20 cellular contexts compared by ENCODE assay signal in the genomic region with DNA sequence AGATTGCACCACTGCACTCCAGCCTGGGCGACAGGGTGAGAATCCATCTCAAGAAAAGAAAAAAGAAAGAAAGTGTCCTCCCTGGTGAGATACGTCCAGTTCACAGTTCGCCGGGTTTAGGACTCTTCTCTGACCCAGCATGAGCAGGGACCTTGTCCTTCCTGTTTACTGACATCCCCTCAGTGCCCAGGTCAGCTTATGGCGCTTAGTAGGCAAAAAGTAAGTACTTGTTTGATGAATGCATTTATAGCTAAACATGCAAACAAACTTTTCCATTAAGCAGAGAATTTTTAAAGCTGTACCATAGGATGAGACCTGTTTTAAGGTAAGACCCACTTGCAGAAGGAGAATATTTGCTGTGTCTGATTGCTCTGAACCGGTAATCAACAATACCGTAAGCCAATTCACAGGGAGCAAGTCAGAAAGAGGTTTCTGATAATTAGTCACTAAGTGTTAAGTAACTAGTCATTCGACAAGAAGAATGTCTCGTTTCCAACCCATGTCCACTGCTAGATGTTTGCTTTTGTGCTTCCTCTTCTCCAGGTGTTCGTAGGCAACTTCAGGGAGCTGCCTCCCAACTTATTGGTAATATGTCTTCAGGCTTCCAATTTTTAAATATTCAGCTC. TPM values are rescaled to one million over a fixed set of nuclear protein-coding genes. Genes with fewer than 3 reads are reported as not detected.
DNase-seq lines count a peak whose midpoint lies in the region; ATAC-seq and FAIRE-seq lines count a peak whose summit lies in the region.
"Had no signal": no experiment of that assay in that cellular context is flagged by ENCODE, and none has a peak within 500 bp of the region (broad histone marks: within the 10 kb centered on the region; RNA-seq: fewer than 3 reads in every experiment).

No MANE protein-coding gene starts in this region.

- H3K9me3 ChIP-seq in T-helper 17 cell (ENCODE audit: control insufficient read depth, low read length, poor library complexity, severe bottlenecking) = no peaks in the 10 kb centered on the region
- no peaks in the 10 kb centered on the region for H3K9me3 ChIP-seq in mesenchymal stem cell (ENCODE audit: control insufficient read depth, low read length)
- H3K9me3 ChIP-seq in CD4-positive, alpha-beta memory T cell (ENCODE audit: control insufficient read depth in 1 of 2, low read length in 2 of 2) = no peaks in the 10 kb centered on the region
- no peaks in the 10 kb centered on the region for H3K9me3 ChIP-seq in small intestine (ENCODE audit: control insufficient read depth, low read depth)
- H3K9me3 ChIP-seq: A549; BLaER1 treated with 17β-estradiol and CSF1 and Interleukin-3, amounts not matched to agents 10 nM and 100 nM had no signal

- H3K4me1 ChIP-seq in mesenchymal stem cell (ENCODE audit: control insufficient read depth, insufficient read depth, low read depth, low read length) = peaks cover 9% of the 10 kb centered on the region
- H3K4me1 ChIP-seq in CD4-positive, alpha-beta memory T cell (ENCODE audit: insufficient read depth, low read length) = peaks cover 6% of the 10 kb centered on the region
- H3K4me1 ChIP-seq in small intestine (ENCODE audit: control insufficient read depth in 2 of 2, insufficient read depth in 1 of 2, low read depth in 1 of 2, low read length in 1 of 2) = no peaks in the 10 kb centered on the region

- H4K91ac ChIP-seq in mesenchymal stem cell (ENCODE audit: low read length) = peak overlapping the region; percentile 39

- H2AFZ ChIP-seq in mesenchymal stem cell (ENCODE audit: low read depth, low read length) = no peak overlapping the region

- H3K4me3 ChIP-seq in mesenchymal stem cell (ENCODE audit: insufficient read depth in 1 of 2, low read depth in 1 of 2, low read length in 2 of 2) (no peak overlapping the region), small intestine (ENCODE audit: low read depth in 1 of 2, low read length in 2 of 2) (no peak overlapping the region)
- no peak overlapping the region for H3K4me3 ChIP-seq in CD4-positive, alpha-beta memory T cell (ENCODE audit: low read length in 2 of 2)
- H3K4me3 ChIP-seq: A549; BLaER1 treated with 17β-estradiol and CSF1 and Interleukin-3, amounts not matched to agents 10 nM and 100 nM had no signal

- no peak overlapping the region for H2BK5ac ChIP-seq in mesenchymal stem cell (ENCODE audit: low read depth, low read length, poor library complexity, severe bottlenecking)

- no peak overlapping the region for H3K4me3 Mint-ChIP-seq in T-helper 17 cell
- no peak overlapping the region for H3K4me3 Mint-ChIP-seq in CD4-positive, alpha-beta memory T cell

- no peak overlapping the region for H4K8ac ChIP-seq in mesenchymal stem cell (ENCODE audit: low read length)

- intact Hi-C loops in CD4-positive, alpha-beta memory T cell (cut with micrococcal nuclease) = no loop called here

- peaks cover 61% of the 10 kb centered on the region for H3K27me3 Mint-ChIP-seq in T-helper 17 cell
- peaks cover 29 to 49% of the 10 kb centered on the region in 2 donors for H3K27me3 Mint-ChIP-seq in CD4-positive, alpha-beta memory T cell

- H3K27ac Mint-ChIP-seq in T-helper 17 cell = peak overlapping the region; percentile 43
- no peak overlapping the region for H3K27ac Mint-ChIP-seq in CD4-positive, alpha-beta memory T cell

- CTCF ChIA-PET in CD4-positive, alpha-beta memory T cell (lab: Charles Lee; ENCODE audit: partially characterized antibody) = interaction anchor here (1.0 to 1.7 kb wide), 4 partner anchors 11 to 200 kb away, joined by 3 to 5 read pairs (median 4); no protein-coding TSS in a partner anchor

- POLR2A ChIA-PET in CD4-positive, alpha-beta memory T cell (lab: Charles Lee; ENCODE audit: partially characterized antibody) = no interaction called here

- no peak overlapping the region for H2BK15ac ChIP-seq in mesenchymal stem cell (ENCODE audit: low read depth, poor library complexity, severe bottlenecking)

- DNase-seq in T-helper 17 cell (no peak), mesenchymal stem cell (no peak), small intestine (no peak)
- DNase-seq in CD4-positive, alpha-beta memory T cell = no peak
- DNase-seq in activated T-cell treated with anti-CD3 and anti-CD28 coated beads, Interleukin-2, amount 50 U/mL, for 1 hour = no peak
- DNase-seq: DMS 273 treated with DMSO at 0.1 percent for 48 hours; NCI-H1417 treated with DMSO at 0.1 percent for 48 hours; NCI-H2029; NCI-H2171; NCI-H446; NK-92 treated with Interleukin-12 subunit alpha and Interleukin-12 subunit beta, amount 100 ng/mL, for 24 hours; RPMI8226; SIG-M5 had no signal

- no peak for FAIRE-seq in small intestine (lab: Jason Lieb, UNC)
- FAIRE-seq: A549, H54 had no signal

- H3K27me3 ChIP-seq in mesenchymal stem cell (ENCODE audit: control insufficient read depth in 1 of 2, insufficient read depth in 1 of 2, low read length in 2 of 2) (no peaks in the 10 kb centered on the region), small intestine (ENCODE audit: control insufficient read depth in 2 of 2, insufficient read depth in 2 of 2, low read length in 2 of 2) (no peaks in the 10 kb centered on the region)
- no peaks in the 10 kb centered on the region for H3K27me3 ChIP-seq in CD4-positive, alpha-beta memory T cell (ENCODE audit: insufficient read depth, low read length)
- H3K27me3 ChIP-seq: BLaER1 treated with 17β-estradiol and CSF1 and Interleukin-3, amounts not matched to agents 10 nM and 100 nM had no signal

- peaks cover 2% of the 10 kb centered on the region for H3K4me1 Mint-ChIP-seq in T-helper 17 cell
- peaks cover 0 to 2% (median under 1%) of the 10 kb centered on the region in 4 donors for H3K4me1 Mint-ChIP-seq in CD4-positive, alpha-beta memory T cell

- H3K14ac ChIP-seq in mesenchymal stem cell (ENCODE audit: low read length in 2 of 2) = no peak overlapping the region

- H3K4ac ChIP-seq in mesenchymal stem cell (ENCODE audit: low read depth in 1 of 2, low read length in 2 of 2) = no peak overlapping the region

- H3K79me1 ChIP-seq in mesenchymal stem cell (replicated peaks; ENCODE audit: low read length, poor library complexity, severe bottlenecking) = no peaks in the 10 kb centered on the region

- H3K9me3 Mint-ChIP-seq in CD4-positive, alpha-beta memory T cell = peaks cover 0 to 2% (median 0%) of the 10 kb centered on the region in 8 donors

- H3K23ac ChIP-seq in mesenchymal stem cell (ENCODE audit: low read length in 2 of 2) = no peak overlapping the region

- ATAC-seq in GM18873 (IDR thresholded peaks at IDR 0.05; ENCODE audit: low FRiP score, unreplicated experiment) (peak; percentile 56), GM21381 (IDR thresholded peaks at IDR 0.05; ENCODE audit: unreplicated experiment) (peak; percentile 38), T-helper 17 cell (no peak), HG03159 (IDR thresholded peaks at IDR 0.05; ENCODE audit: unreplicated experiment) (no peak)
- ATAC-seq: A549 had no signal

- peaks cover 2% of the 10 kb centered on the region for H3K36me3 Mint-ChIP-seq in T-helper 17 cell (ENCODE audit: low read depth)
- H3K36me3 Mint-ChIP-seq in CD4-positive, alpha-beta memory T cell = no peaks in the 10 kb centered on the region

- H3K27ac ChIP-seq in mesenchymal stem cell (ENCODE audit: low read length, poor library complexity, severe bottlenecking) (no peak overlapping the region), small intestine (ENCODE audit: low read depth in 1 of 2, low read length in 1 of 2) (no peak overlapping the region)
- no peak overlapping the region for H3K27ac ChIP-seq in CD4-positive, alpha-beta memory T cell (ENCODE audit: low read depth, low read length)
- H3K27ac ChIP-seq: A549; BLaER1 treated with 17β-estradiol and CSF1 and Interleukin-3, amounts not matched to agents 10 nM and 100 nM had no signal

- no peak overlapping the region for H3K18ac ChIP-seq in mesenchymal stem cell (ENCODE audit: low read depth in 1 of 2, low read length in 2 of 2)

- peak overlapping the region; percentile 73 for H2BK120ac ChIP-seq in mesenchymal stem cell (ENCODE audit: low read depth, low read length)

- H2BK12ac ChIP-seq in mesenchymal stem cell (ENCODE audit: low read length in 2 of 2) = peak overlapping the region in 1 of 2 experiments; percentile 37

- H3K36me3 ChIP-seq in mesenchymal stem cell (ENCODE audit: control insufficient read depth in 1 of 2, insufficient read depth in 2 of 2, low read depth in 1 of 2, low read length in 2 of 2) = no peaks in the 10 kb centered on the region
- H3K36me3 ChIP-seq in CD4-positive, alpha-beta memory T cell (ENCODE audit: insufficient read depth, low read length) = no peaks in the 10 kb centered on the region
- H3K36me3 ChIP-seq in small intestine (ENCODE audit: control insufficient read depth in 2 of 2, insufficient read depth in 2 of 2, low read length in 2 of 2) = no peaks in the 10 kb centered on the region
- H3K36me3 ChIP-seq: BLaER1 treated with 17β-estradiol and CSF1 and Interleukin-3, amounts not matched to agents 10 nM and 100 nM had no signal

- H3K9ac ChIP-seq in mesenchymal stem cell (ENCODE audit: low read length) = no peak overlapping the region
- H3K9ac ChIP-seq: BLaER1 treated with 17β-estradiol and CSF1 and Interleukin-3, amounts not matched to agents 10 nM and 100 nM had no signal

- H3K4me2 ChIP-seq in mesenchymal stem cell (ENCODE audit: low read length, poor library complexity, severe bottlenecking) = no peak overlapping the region
- H3K4me2 ChIP-seq: A549; BLaER1 treated with 17β-estradiol and CSF1 and Interleukin-3, amounts not matched to agents 10 nM and 100 nM had no signal

- H2AK5ac ChIP-seq in mesenchymal stem cell (ENCODE audit: low read length, severe bottlenecking) = peak overlapping the region; percentile 31

- WGBS in mesenchymal stem cell = 94% methylated on average over 10 of the region's 10 CpGs
- WGBS in small intestine, 3 donors = 83 to 86% (median 85%) methylated on average over 10 of the region's 10 CpGs

RNA-seq across cellular contexts. Expression of a gene that starts 40.0 kb away (rescaled TPM):
- total RNA-seq in T-helper 17 cell = not detected
- not detected for polyA plus RNA-seq in mesenchymal stem cell (2013, experiment 1 of 2)
- not detected for polyA plus RNA-seq in mesenchymal stem cell (2013, experiment 2 of 2)
- not detected for total RNA-seq in CD4-positive, alpha-beta memory T cell
- polyA plus RNA-seq in CD4-positive, alpha-beta memory T cell = not detected
- under 1 TPM in 1 of 3 donors, not detected in 2; 0.07 TPM for polyA plus RNA-seq in small intestine
- total RNA-seq: Daoy had no signal
- polyA plus RNA-seq: A549 had no signal

RNA-seq across cellular contexts. Expression of a gene that starts 55.5 kb away (rescaled TPM):
- total RNA-seq in T-helper 17 cell = 10 to 100 TPM; 12.5 to 13.2 TPM
- 21.5 TPM for polyA plus RNA-seq in mesenchymal stem cell (2013, experiment 1 of 2)
- polyA plus RNA-seq in mesenchymal stem cell (2013, experiment 2 of 2) = 21.9 TPM
- total RNA-seq in CD4-positive, alpha-beta memory T cell = 10 to 100 TPM; 11.2 to 11.8 TPM
- polyA plus RNA-seq in CD4-positive, alpha-beta memory T cell = 10 to 100 TPM; 26.1 to 36.8 TPM
- 10 to 100 TPM in 2 of 3 donors, 1 to 10 TPM in 1; 9.2 to 31.9 (median 11.9) TPM for polyA plus RNA-seq in small intestine

Comparison
In these comparisons a context has a peak if more than half of its experiments do, and no peak if none do; other contexts are left out.
1. ATAC-seq: peak in GM18873 (single experiment) and GM21381 (single experiment); none in T-helper 17 cell (single experiment) and HG03159 (single experiment).